Comparison of ENCODE assay signal across 13 cellular contexts in the genomic region with DNA sequence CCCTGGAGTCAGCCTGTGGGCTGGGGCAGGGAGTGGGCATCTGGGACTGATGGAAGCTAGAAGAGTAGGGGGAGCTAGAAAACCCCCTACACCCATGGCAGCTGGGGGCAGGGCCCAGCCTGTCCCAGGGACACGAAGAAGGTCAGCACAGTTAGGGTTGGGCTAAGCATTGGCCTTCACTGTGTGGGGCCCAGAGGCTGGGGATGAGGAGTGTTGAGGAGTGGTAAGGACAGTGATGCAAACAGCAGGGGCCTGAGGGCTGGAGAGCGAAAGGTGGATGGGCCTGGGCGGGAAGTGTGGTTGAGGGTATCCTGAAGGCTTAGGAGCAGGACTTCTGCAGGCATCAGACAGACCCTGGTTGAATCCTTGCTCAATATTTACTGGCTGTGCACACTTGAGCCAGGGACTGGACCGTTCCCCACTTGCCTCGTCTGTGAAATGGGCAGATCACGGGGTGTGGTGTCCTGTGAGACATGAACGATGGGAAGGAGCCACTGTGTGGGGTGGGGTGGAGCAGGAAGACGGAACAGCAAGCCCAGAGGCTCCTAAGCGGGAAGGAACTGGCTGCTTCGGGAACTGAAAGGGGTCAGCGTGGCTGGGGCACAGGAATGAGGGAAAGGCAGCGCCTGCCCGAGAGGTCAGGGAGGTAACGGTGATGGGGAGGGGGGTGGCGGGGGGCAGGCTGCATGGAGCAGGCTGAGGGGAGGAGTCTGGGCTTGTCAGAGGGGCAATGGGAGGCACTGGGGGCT. TPM values are rescaled to one million over a fixed set of nuclear protein-coding genes. Genes with fewer than 3 reads are reported as not detected.
DNase-seq lines count a peak whose midpoint lies in the region; ATAC-seq, FAIRE-seq and TF ChIP-seq lines count a peak whose summit lies in the region.
"Had no signal": no experiment of that assay in that cellular context is flagged by ENCODE, and none has a peak within 500 bp of the region (broad histone marks: within the 10 kb centered on the region; RNA-seq: fewer than 3 reads in every experiment).

No MANE protein-coding gene starts in this region.

- 0 out of 2 replicates have a peak overlapping the region, but pooled peaks have one; percentile 34 for H3K9ac ChIP-seq in iPS-20b (ENCODE audit: low read depth, low read length)

- peaks cover 16% of the 10 kb centered on the region; the same call in 1 of the 2 replicates for H3K4me1 ChIP-seq in iPS-20b (ENCODE audit: insufficient read depth, low read length)
- peaks cover 67 to 100% (median 99%) of the 10 kb centered on the region in 6 donors for H3K4me1 ChIP-seq in spleen

- peaks cover 2% of the 10 kb centered on the region for H3K36me3 Mint-ChIP-seq in T-helper 17 cell (ENCODE audit: low read depth)

- intact Hi-C loops in spleen (cut with DNase I; ENCODE audit: low total_unique reads), result no loop called here

- no peak overlapping the region for H3K4me3 ChIP-seq in iPS-20b (ENCODE audit: low read length)
- peak overlapping the region in 4 of 8 donors; percentile 14 to 56 (median 26) for H3K4me3 ChIP-seq in spleen
- H3K4me3 ChIP-seq: SK-N-MC had no signal

- peak overlapping the region; percentile 41 for H3K4me3 Mint-ChIP-seq in T-helper 17 cell
- H3K4me3 Mint-ChIP-seq: activated CD4-positive, alpha-beta memory T cell treated with anti-CD3 and anti-CD28 coated beads, Interleukin-2, amount 10 ng/mL, durations not matched to agents 7 days and 5 days; activated naive CD4-positive, alpha-beta T cell treated with anti-CD3 and anti-CD28 coated beads for 36 hours had no signal

- no peaks in the 10 kb centered on the region for H3K27me3 Mint-ChIP-seq in T-helper 17 cell
- H3K27me3 Mint-ChIP-seq: activated CD4-positive, alpha-beta memory T cell treated with anti-CD3 and anti-CD28 coated beads, Interleukin-2, amount 10 ng/mL, durations not matched to agents 7 days and 5 days had no signal

- H3K4me1 Mint-ChIP-seq in T-helper 17 cell, result peaks cover 49% of the 10 kb centered on the region

- peak overlapping the region; percentile 86 for H3K27ac Mint-ChIP-seq in T-helper 17 cell
- H3K27ac Mint-ChIP-seq: activated CD4-positive, alpha-beta memory T cell treated with anti-CD3 and anti-CD28 coated beads, Interleukin-2, amount 10 ng/mL, durations not matched to agents 7 days and 5 days; activated naive CD4-positive, alpha-beta T cell treated with anti-CD3 and anti-CD28 coated beads for 36 hours had no signal

- no peak for TF ChIP-seq CTCF in spleen (IDR thresholded peaks at IDR 0.05 in 8 of 11, conservative IDR thresholded peaks at IDR 0.05 in 3 of 11)

- H3K36me3 ChIP-seq in iPS-20b (ENCODE audit: insufficient read depth, low read depth, low read length) (no peaks in the 10 kb centered on the region), spleen (peaks cover 0 to 49% (median 0%) of the 10 kb centered on the region in 6 donors)

- DNase-seq in GM12891 (ENCODE audit: insufficient read length, low spot score) (no peak), T-helper 17 cell (no peak), spleen (no peak), RCC 7860 (ENCODE audit: low spot score) (no peak), T1000 (lab: John Stamatoyannopoulos, UW) (no peak), DMS 273 (lab: John Stamatoyannopoulos, UW; ENCODE audit: unreplicated experiment) (no peak), epidermal melanocyte (ENCODE audit: insufficient read length, low spot score) (no peak)
- DNase-seq: activated CD4-positive, alpha-beta memory T cell treated with anti-CD3 and anti-CD28 coated beads, Interleukin-2, amount 10 ng/mL, durations not matched to agents 7 days and 5 days; activated naive CD4-positive, alpha-beta T cell treated with anti-CD3 and anti-CD28 coated beads for 36 hours; effector CD4-positive, alpha-beta T cell; NCI-H1105 treated with DMSO at 0.1 percent for 48 hours had no signal

- peak; percentile 43 for FAIRE-seq in GM12891 (lab: Jason Lieb, UNC)
- no peak for FAIRE-seq in RCC 7860 (lab: Jason Lieb, UNC)

- ATAC-seq in T-helper 17 cell, result no peak

- H3K27ac ChIP-seq in iPS-20b (ENCODE audit: low read length) (no peak overlapping the region), spleen (peak overlapping the region; percentile 19 to 98 (median 77))
- H3K27ac ChIP-seq: SK-N-MC had no signal

- 42 to 76% (median 59%) methylated on average over 15 of the region's 15 CpGs for WGBS in spleen, 5 donors

- H3K27me3 ChIP-seq in iPS-20b (ENCODE audit: insufficient read depth, low read length) (no peaks in the 10 kb centered on the region), spleen (replicated peaks in 1 of 7) (no peaks in the 10 kb centered on the region)

- H3K9me3 ChIP-seq in T-helper 17 cell (ENCODE audit: control insufficient read depth, low read length, poor library complexity, severe bottlenecking) (no peaks in the 10 kb centered on the region), iPS-20b (ENCODE audit: insufficient read depth, low read depth, low read length) (no peaks in the 10 kb centered on the region), spleen (no peaks in the 10 kb centered on the region)

- TF ChIP-seq POLR2A in GM12891 (IDR thresholded peaks at IDR 0.05; ENCODE audit: low read depth, low read length) (no peak), spleen (IDR thresholded peaks at IDR 0.05) (no peak)

TF ChIP-seq in GM12891, 5 proteins besides CTCF, POLR2A, EP300 and RAD21:
- TF ChIP-seq POLR2AphosphoS5 (IDR thresholded peaks at IDR 0.05; ENCODE audit: low read depth, low read length) (no peak), PAX5 (IDR thresholded peaks at IDR 0.05; ENCODE audit: insufficient read depth, low read length, severe bottlenecking) (no peak), SPI1 (IDR thresholded peaks at IDR 0.05; ENCODE audit: low read depth, low read length) (no peak), POU2F2 (IDR thresholded peaks at IDR 0.05; ENCODE audit: low read depth, low read length) (no peak), TAF1 (IDR thresholded peaks at IDR 0.05; ENCODE audit: low read depth, low read length) (no peak)

RNA-seq across cellular contexts. Expression of a gene that starts 7.3 kb away (rescaled TPM):
- 47.7 TPM for polyA plus RNA-seq in GM12891 (2012; ENCODE audit: low read depth, missing spikeins)
- total RNA-seq in T-helper 17 cell, result 10 to 100 TPM; 27.3 to 35.0 TPM
- total RNA-seq in spleen, result 100 to 1,000 TPM in 1 of 7 donors, 10 to 100 TPM in 6; 42.7 to 100 (median 59.6) TPM
- polyA plus RNA-seq in spleen, result 10 to 100 TPM; 22.2 to 50.0 (median 31.9) TPM

RNA-seq across cellular contexts. Expression of a gene that starts 38.1 kb away (rescaled TPM):
- polyA plus RNA-seq in GM12891 (2012; ENCODE audit: low read depth, missing spikeins), result 20.5 TPM
- total RNA-seq in T-helper 17 cell (10 to 100 TPM; 11.9 to 12.2 TPM), spleen (10 to 100 TPM; 12.1 to 25.6 (median 17.8) TPM)
- polyA plus RNA-seq in spleen, result 1 to 10 TPM; 6.0 to 8.9 (median 8.1) TPM
